37 cellular contexts compared by ENCODE assay signal in genomic region chr7:98594787-98595186, GRCh38. TPM values are rescaled to one million over a fixed set of nuclear protein-coding genes. Genes with fewer than 3 reads are reported as not detected.
"Had no signal": no experiment of that assay in that cellular context is flagged by ENCODE, and none has a peak within 500 bp of the region (broad histone marks: within the 10 kb centered on the region; RNA-seq: fewer than 3 reads in every experiment).

No MANE protein-coding gene starts in this region.

- H3K27me3 ChIP-seq: MG63 had no signal

- H3K9me3 ChIP-seq: MG63 had no signal

- H3K36me3 ChIP-seq: MG63 had no signal

- DNase-seq: Kasumi-1, MG63, MM.1S, MV-4-11, NCI-H1048, NCI-H1092, NCI-H1092 treated with DMSO at 0.1 percent for 48 hours, NCI-H1105, NCI-H1105 treated with DMSO at 0.1 percent for 48 hours, NCI-H1417, NCI-H1417 treated with DMSO at 0.1 percent for 48 hours, NCI-H1436, NCI-H1436 treated with DMSO at 0.1 percent for 48 hours, NCI-H146, NCI-H1694, NCI-H187, NCI-H187 treated with DMSO at 0.1 percent for 48 hours, NCI-H1930, NCI-H2029, NCI-H2029 treated with DMSO at 0.1 percent for 48 hours, NCI-H2081, NCI-H2081 treated with DMSO at 0.1 percent for 48 hours, NCI-H2107, NCI-H2171, NCI-H2171 treated with DMSO at 0.1 percent for 48 hours, NCI-H2227 treated with DMSO at 0.1 percent for 48 hours, NCI-H226, NCI-H345, NCI-H446, NCI-H446 treated with DMSO at 0.1 percent for 48 hours, NCI-H510A, NCI-H510A treated with DMSO at 0.1 percent for 48 hours, NCI-H524, NCI-H524 treated with DMSO at 0.1 percent for 48 hours, NCI-H526 had no signal

- H3K4me3 ChIP-seq: MG63 had no signal

RNA-seq across cellular contexts. Expression of gene NPTX2, which starts 22.3 kb away (rescaled TPM):
- total RNA-seq: M059J, MCF 10A had no signal
